22 cellular contexts compared by ENCODE assay signal in the genomic region with DNA sequence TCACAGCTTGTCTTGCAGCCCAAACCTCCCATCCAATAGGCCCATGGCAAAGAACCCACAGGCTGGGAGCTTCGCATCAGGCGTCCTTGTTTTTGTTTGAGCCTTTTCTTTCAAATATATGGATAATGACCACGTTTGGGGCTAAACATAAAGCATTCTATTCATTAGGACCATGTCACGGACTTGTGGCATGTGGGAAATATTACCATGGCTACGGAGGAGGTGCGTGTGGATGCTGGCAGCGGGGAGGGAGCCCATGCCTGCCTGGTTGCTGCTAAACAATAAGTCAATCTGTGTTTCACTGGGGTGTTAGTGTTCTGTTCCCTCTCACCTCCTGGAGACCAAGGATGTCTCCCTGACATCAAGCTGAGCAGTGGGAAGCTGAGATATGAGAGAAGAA.
"Had no signal": no experiment of that assay in that cellular context is flagged by ENCODE, and none has a peak within 500 bp of the region (broad histone marks: within the 10 kb centered on the region; RNA-seq: fewer than 3 reads in every experiment).

No MANE protein-coding gene starts in this region.

- H3K27ac Mint-ChIP-seq: naive B cell; nephron; stimulated activated naive B cell treated with anti-CD40 and anti-IgM and Interleukin-4, amounts not matched to agents 10 μg/mL and 1 μg/mL and 100 μg/mL, for 72 hours; stimulated activated naive CD8-positive, alpha-beta T cell treated with anti-CD3 and anti-CD28 coated beads, Interleukin-15, amount 100 ng/mL, for 72 hours had no signal

- DNase-seq: dermis blood vessel endothelial cell; effector CD4-positive, alpha-beta T cell; heart left ventricle; hippocampal formation; left colon; left ventricle myocardium superior; mesendoderm; naive B cell; posterior cingulate gyrus; sigmoid colon; stimulated activated CD4-positive, alpha-beta T cell treated with anti-CD3 and anti-CD28 coated beads, Interleukin-2, amount 100 ng/mL, for 24 hours; stimulated activated CD4-positive, alpha-beta T cell treated with anti-CD3 and anti-CD28 coated beads, Interleukin-4, amount 100 ng/mL, for 4 hours; stimulated activated naive B cell treated with anti-CD40 and anti-IgM and Interleukin-4, amounts not matched to agents 10 μg/mL and 1 μg/mL and 100 μg/mL, for 72 hours; stimulated activated naive CD8-positive, alpha-beta T cell treated with anti-CD3 and anti-CD28 coated beads, Interleukin-15, amount 100 ng/mL, for 72 hours; testis; upper lobe of right lung had no signal

- H3K36me3 ChIP-seq: heart left ventricle, right atrium auricular region, sigmoid colon, tibial nerve, upper lobe of right lung, vagina had no signal

- H3K4me1 ChIP-seq: right atrium auricular region, sigmoid colon, testis, upper lobe of right lung, vagina had no signal

- H3K4me3 Mint-ChIP-seq: naive B cell; nephron; stimulated activated naive B cell treated with anti-CD40 and anti-IgM and Interleukin-4, amounts not matched to agents 10 μg/mL and 1 μg/mL and 100 μg/mL, for 72 hours; stimulated activated naive CD8-positive, alpha-beta T cell treated with anti-CD3 and anti-CD28 coated beads, Interleukin-15, amount 100 ng/mL, for 72 hours had no signal

- H3K9me3 Mint-ChIP-seq: stimulated activated naive CD8-positive, alpha-beta T cell treated with anti-CD3 and anti-CD28 coated beads, Interleukin-15, amount 100 ng/mL, for 72 hours had no signal

- H3K9me3 ChIP-seq: heart left ventricle, right atrium auricular region, sigmoid colon, testis, tibial nerve, upper lobe of right lung, vagina had no signal

- H3K4me3 ChIP-seq: heart left ventricle, lung, right atrium auricular region, sigmoid colon, skin epidermis, testis, tibial nerve, upper lobe of right lung, vagina had no signal

- H3K4me1 Mint-ChIP-seq: stimulated activated naive B cell treated with anti-CD40 and anti-IgM and Interleukin-4, amounts not matched to agents 10 μg/mL and 1 μg/mL and 100 μg/mL, for 72 hours; stimulated activated naive CD8-positive, alpha-beta T cell treated with anti-CD3 and anti-CD28 coated beads, Interleukin-15, amount 100 ng/mL, for 72 hours had no signal

- H3K27ac ChIP-seq: heart left ventricle, right atrium auricular region, sigmoid colon, skin epidermis, testis, tibial nerve, upper lobe of right lung, vagina had no signal

- H3K27me3 ChIP-seq: right atrium auricular region, sigmoid colon, testis, tibial nerve, upper lobe of right lung, vagina had no signal

- ATAC-seq: heart left ventricle; left colon; left ventricle myocardium superior; stimulated activated naive B cell treated with anti-CD40 and anti-IgM and Interleukin-4, amounts not matched to agents 10 μg/mL and 1 μg/mL and 100 μg/mL, for 72 hours; stimulated activated naive CD8-positive, alpha-beta T cell treated with anti-CD3 and anti-CD28 coated beads, Interleukin-15, amount 100 ng/mL, for 72 hours; upper lobe of right lung had no signal

- H3K27me3 Mint-ChIP-seq: naive B cell; stimulated activated naive B cell treated with anti-CD40 and anti-IgM and Interleukin-4, amounts not matched to agents 10 μg/mL and 1 μg/mL and 100 μg/mL, for 72 hours had no signal

- H3K36me3 Mint-ChIP-seq: naive B cell had no signal
